1 cellular context compared by ENCODE assay signal in the genomic region with DNA sequence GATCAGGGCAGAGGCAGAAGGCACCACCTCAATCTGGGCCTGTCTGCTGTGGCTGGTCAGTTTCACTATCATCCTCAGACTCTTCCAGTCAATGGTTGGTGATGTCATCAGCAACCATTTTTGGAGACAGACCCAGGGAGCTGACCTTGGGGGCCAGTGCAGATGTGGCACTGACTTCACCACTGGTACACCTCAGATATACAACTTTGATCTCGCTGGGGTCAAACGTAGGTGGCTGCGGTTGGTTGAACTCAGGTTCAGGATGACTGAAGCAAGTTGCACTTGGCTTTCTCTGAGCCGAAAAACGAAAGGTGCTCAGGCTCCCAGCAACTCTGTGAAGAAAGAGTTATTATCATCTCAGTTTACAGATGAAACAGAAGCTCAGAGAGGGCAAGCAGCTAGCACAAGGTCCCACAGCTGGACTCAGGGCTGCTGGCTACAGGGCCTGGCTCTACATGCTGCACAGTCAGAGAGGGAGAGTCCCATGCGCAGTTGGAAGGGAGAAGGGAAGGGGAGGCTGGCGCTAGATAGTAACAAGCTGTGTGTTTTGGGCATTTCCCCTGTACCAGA.
TF ChIP-seq lines count a peak whose summit lies in the region.

No MANE protein-coding gene starts in this region.

TF ChIP-seq in GM12878, 131 proteins besides CTCF, POLR2A, EP300 and RAD21 (continued from another document and continues in another):
- TF ChIP-seq, protein P1, sequence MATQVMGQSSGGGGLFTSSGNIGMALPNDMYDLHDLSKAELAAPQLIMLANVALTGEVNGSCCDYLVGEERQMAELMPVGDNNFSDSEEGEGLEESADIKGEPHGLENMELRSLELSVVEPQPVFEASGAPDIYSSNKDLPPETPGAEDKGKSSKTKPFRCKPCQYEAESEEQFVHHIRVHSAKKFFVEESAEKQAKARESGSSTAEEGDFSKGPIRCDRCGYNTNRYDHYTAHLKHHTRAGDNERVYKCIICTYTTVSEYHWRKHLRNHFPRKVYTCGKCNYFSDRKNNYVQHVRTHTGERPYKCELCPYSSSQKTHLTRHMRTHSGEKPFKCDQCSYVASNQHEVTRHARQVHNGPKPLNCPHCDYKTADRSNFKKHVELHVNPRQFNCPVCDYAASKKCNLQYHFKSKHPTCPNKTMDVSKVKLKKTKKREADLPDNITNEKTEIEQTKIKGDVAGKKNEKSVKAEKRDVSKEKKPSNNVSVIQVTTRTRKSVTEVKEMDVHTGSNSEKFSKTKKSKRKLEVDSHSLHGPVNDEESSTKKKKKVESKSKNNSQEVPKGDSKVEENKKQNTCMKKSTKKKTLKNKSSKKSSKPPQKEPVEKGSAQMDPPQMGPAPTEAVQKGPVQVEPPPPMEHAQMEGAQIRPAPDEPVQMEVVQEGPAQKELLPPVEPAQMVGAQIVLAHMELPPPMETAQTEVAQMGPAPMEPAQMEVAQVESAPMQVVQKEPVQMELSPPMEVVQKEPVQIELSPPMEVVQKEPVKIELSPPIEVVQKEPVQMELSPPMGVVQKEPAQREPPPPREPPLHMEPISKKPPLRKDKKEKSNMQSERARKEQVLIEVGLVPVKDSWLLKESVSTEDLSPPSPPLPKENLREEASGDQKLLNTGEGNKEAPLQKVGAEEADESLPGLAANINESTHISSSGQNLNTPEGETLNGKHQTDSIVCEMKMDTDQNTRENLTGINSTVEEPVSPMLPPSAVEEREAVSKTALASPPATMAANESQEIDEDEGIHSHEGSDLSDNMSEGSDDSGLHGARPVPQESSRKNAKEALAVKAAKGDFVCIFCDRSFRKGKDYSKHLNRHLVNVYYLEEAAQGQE (IDR thresholded peaks at IDR 0.05; ENCODE audit: low read depth, low read length) = 0 out of 2 replicates have a peak, but pooled peaks have one; percentile 3
- peak; percentile 96 for TF ChIP-seq NFIC (IDR thresholded peaks at IDR 0.05; ENCODE audit: low read depth, low read length)
- 0 out of 2 replicates have a peak, but pooled peaks have one; percentile 3 for TF ChIP-seq HCFC1 (IDR thresholded peaks at IDR 0.05; ENCODE audit: low read length)
- TF ChIP-seq MEF2B (IDR thresholded peaks at IDR 0.05; ENCODE audit: partially characterized antibody, poor library complexity, severe bottlenecking) = peak; percentile 87
- TF ChIP-seq, protein P2, sequence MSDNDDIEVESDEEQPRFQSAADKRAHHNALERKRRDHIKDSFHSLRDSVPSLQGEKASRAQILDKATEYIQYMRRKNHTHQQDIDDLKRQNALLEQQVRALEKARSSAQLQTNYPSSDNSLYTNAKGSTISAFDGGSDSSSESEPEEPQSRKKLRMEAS (IDR thresholded peaks at IDR 0.05; ENCODE audit: low read depth, low read length) = no peak
- TF ChIP-seq RBBP5 (conservative IDR thresholded peaks at IDR 0.05) = no peak
- peak; percentile 69; the same call in 1 of the 2 replicates for TF ChIP-seq RCOR1 (conservative IDR thresholded peaks at IDR 0.05; ENCODE audit: low read depth, low read length)
- peak; percentile 80; the same call in 1 of the 2 replicates for TF ChIP-seq MEF2A (IDR thresholded peaks at IDR 0.05; ENCODE audit: insufficient read depth, low read depth, low read length)
- TF ChIP-seq, protein P3, sequence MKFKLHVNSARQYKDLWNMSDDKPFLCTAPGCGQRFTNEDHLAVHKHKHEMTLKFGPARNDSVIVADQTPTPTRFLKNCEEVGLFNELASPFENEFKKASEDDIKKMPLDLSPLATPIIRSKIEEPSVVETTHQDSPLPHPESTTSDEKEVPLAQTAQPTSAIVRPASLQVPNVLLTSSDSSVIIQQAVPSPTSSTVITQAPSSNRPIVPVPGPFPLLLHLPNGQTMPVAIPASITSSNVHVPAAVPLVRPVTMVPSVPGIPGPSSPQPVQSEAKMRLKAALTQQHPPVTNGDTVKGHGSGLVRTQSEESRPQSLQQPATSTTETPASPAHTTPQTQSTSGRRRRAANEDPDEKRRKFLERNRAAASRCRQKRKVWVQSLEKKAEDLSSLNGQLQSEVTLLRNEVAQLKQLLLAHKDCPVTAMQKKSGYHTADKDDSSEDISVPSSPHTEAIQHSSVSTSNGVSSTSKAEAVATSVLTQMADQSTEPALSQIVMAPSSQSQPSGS (IDR thresholded peaks at IDR 0.05; ENCODE audit: low read length) = peak; percentile 99
- TF ChIP-seq PAX8 (IDR thresholded peaks at IDR 0.05) = peak; percentile 74; the same call in 1 of the 2 replicates
- peak; percentile 8 for TF ChIP-seq KLF5 (IDR thresholded peaks at IDR 0.05; ENCODE audit: partially characterized antibody)
- TF ChIP-seq IRF4 (IDR thresholded peaks at IDR 0.05; ENCODE audit: low read depth, low read length) = peak; percentile 73; the same call in 1 of the 2 replicates
- TF ChIP-seq TCF3 (IDR thresholded peaks at IDR 0.05; ENCODE audit: borderline replicate concordance, insufficient read depth, low read depth, low read length) = 0 out of 2 replicates have a peak, but pooled peaks have one; percentile 53
- TF ChIP-seq ZZZ3 (IDR thresholded peaks at IDR 0.05; ENCODE audit: control insufficient read depth, insufficient read length, low read depth) = no peak
- TF ChIP-seq ETV6 (conservative IDR thresholded peaks at IDR 0.05 in 1 of 2, IDR thresholded peaks at IDR 0.05 in 1 of 2; ENCODE audit: borderline replicate concordance in 1 of 2, low read depth in 1 of 2) = peak in 1 of 2 experiments; percentile 82; a peak in 2 of 4 replicates
- TF ChIP-seq, protein P4, sequence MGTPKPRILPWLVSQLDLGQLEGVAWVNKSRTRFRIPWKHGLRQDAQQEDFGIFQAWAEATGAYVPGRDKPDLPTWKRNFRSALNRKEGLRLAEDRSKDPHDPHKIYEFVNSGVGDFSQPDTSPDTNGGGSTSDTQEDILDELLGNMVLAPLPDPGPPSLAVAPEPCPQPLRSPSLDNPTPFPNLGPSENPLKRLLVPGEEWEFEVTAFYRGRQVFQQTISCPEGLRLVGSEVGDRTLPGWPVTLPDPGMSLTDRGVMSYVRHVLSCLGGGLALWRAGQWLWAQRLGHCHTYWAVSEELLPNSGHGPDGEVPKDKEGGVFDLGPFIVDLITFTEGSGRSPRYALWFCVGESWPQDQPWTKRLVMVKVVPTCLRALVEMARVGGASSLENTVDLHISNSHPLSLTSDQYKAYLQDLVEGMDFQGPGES (IDR thresholded peaks at IDR 0.05) = no peak
- TF ChIP-seq, protein P5, sequence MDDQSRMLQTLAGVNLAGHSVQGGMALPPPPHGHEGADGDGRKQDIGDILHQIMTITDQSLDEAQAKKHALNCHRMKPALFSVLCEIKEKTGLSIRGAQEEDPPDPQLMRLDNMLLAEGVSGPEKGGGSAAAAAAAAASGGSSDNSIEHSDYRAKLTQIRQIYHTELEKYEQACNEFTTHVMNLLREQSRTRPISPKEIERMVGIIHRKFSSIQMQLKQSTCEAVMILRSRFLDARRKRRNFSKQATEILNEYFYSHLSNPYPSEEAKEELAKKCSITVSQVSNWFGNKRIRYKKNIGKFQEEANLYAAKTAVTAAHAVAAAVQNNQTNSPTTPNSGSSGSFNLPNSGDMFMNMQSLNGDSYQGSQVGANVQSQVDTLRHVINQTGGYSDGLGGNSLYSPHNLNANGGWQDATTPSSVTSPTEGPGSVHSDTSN (IDR thresholded peaks at IDR 0.05; ENCODE audit: insufficient replicate concordance, low read depth, low read length) = no peak
- TF ChIP-seq EZH2 (IDR thresholded peaks at IDR 0.05; ENCODE audit: borderline replicate concordance, control insufficient read depth, low read depth, low read length) = no peak
- TF ChIP-seq, protein P6, sequence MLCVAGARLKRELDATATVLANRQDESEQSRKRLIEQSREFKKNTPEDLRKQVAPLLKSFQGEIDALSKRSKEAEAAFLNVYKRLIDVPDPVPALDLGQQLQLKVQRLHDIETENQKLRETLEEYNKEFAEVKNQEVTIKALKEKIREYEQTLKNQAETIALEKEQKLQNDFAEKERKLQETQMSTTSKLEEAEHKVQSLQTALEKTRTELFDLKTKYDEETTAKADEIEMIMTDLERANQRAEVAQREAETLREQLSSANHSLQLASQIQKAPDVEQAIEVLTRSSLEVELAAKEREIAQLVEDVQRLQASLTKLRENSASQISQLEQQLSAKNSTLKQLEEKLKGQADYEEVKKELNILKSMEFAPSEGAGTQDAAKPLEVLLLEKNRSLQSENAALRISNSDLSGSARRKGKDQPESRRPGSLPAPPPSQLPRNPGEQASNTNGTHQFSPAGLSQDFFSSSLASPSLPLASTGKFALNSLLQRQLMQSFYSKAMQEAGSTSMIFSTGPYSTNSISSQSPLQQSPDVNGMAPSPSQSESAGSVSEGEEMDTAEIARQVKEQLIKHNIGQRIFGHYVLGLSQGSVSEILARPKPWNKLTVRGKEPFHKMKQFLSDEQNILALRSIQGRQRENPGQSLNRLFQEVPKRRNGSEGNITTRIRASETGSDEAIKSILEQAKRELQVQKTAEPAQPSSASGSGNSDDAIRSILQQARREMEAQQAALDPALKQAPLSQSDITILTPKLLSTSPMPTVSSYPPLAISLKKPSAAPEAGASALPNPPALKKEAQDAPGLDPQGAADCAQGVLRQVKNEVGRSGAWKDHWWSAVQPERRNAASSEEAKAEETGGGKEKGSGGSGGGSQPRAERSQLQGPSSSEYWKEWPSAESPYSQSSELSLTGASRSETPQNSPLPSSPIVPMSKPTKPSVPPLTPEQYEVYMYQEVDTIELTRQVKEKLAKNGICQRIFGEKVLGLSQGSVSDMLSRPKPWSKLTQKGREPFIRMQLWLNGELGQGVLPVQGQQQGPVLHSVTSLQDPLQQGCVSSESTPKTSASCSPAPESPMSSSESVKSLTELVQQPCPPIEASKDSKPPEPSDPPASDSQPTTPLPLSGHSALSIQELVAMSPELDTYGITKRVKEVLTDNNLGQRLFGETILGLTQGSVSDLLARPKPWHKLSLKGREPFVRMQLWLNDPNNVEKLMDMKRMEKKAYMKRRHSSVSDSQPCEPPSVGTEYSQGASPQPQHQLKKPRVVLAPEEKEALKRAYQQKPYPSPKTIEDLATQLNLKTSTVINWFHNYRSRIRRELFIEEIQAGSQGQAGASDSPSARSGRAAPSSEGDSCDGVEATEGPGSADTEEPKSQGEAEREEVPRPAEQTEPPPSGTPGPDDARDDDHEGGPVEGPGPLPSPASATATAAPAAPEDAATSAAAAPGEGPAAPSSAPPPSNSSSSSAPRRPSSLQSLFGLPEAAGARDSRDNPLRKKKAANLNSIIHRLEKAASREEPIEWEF (IDR thresholded peaks at IDR 0.05; ENCODE audit: insufficient replicate concordance, low read depth, low read length) = no peak
- no peak for TF ChIP-seq SMAD1 (IDR thresholded peaks at IDR 0.05; ENCODE audit: low read depth, partially characterized antibody)
- TF ChIP-seq NR2C1 (IDR thresholded peaks at IDR 0.05) = peak; percentile 75
- TF ChIP-seq SMC3 (IDR thresholded peaks at IDR 0.05; ENCODE audit: borderline replicate concordance, low read length) = peak; percentile 7; the same call in 1 of the 2 replicates
- peak in 1 of 2 experiments; percentile 85; a peak in 1 of 4 replicates for TF ChIP-seq CEBPB (IDR thresholded peaks at IDR 0.05; ENCODE audit: borderline replicate concordance in 1 of 2, low read depth in 2 of 2, low read length in 2 of 2)
- TF ChIP-seq, protein P7, sequence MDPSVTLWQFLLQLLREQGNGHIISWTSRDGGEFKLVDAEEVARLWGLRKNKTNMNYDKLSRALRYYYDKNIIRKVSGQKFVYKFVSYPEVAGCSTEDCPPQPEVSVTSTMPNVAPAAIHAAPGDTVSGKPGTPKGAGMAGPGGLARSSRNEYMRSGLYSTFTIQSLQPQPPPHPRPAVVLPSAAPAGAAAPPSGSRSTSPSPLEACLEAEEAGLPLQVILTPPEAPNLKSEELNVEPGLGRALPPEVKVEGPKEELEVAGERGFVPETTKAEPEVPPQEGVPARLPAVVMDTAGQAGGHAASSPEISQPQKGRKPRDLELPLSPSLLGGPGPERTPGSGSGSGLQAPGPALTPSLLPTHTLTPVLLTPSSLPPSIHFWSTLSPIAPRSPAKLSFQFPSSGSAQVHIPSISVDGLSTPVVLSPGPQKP (IDR thresholded peaks at IDR 0.05; ENCODE audit: low read depth, low read length) = no peak
- TF ChIP-seq, protein P8, sequence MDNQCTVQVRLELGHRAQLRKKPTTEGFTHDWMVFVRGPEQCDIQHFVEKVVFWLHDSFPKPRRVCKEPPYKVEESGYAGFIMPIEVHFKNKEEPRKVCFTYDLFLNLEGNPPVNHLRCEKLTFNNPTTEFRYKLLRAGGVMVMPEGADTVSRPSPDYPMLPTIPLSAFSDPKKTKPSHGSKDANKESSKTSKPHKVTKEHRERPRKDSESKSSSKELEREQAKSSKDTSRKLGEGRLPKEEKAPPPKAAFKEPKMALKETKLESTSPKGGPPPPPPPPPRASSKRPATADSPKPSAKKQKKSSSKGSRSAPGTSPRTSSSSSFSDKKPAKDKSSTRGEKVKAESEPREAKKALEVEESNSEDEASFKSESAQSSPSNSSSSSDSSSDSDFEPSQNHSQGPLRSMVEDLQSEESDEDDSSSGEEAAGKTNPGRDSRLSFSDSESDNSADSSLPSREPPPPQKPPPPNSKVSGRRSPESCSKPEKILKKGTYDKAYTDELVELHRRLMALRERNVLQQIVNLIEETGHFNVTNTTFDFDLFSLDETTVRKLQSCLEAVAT (IDR thresholded peaks at IDR 0.05) = peak; percentile 84
- no peak for TF ChIP-seq ASH2L (IDR thresholded peaks at IDR 0.05; ENCODE audit: borderline replicate concordance, low read depth)
- peak; percentile 65 to 86; a peak in 3 of 4 replicates for TF ChIP-seq BHLHE40 (IDR thresholded peaks at IDR 0.05; ENCODE audit: borderline replicate concordance in 1 of 2, low read depth in 2 of 2, low read length in 1 of 2)
- peak; percentile 92; the same call in 1 of the 2 replicates for TF ChIP-seq ESRRA (IDR thresholded peaks at IDR 0.05; ENCODE audit: low read length)
- TF ChIP-seq, protein P9, sequence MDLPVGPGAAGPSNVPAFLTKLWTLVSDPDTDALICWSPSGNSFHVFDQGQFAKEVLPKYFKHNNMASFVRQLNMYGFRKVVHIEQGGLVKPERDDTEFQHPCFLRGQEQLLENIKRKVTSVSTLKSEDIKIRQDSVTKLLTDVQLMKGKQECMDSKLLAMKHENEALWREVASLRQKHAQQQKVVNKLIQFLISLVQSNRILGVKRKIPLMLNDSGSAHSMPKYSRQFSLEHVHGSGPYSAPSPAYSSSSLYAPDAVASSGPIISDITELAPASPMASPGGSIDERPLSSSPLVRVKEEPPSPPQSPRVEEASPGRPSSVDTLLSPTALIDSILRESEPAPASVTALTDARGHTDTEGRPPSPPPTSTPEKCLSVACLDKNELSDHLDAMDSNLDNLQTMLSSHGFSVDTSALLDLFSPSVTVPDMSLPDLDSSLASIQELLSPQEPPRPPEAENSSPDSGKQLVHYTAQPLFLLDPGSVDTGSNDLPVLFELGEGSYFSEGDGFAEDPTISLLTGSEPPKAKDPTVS (IDR thresholded peaks at IDR 0.05; ENCODE audit: low read depth, low read length) = no peak
- TF ChIP-seq, protein P10, sequence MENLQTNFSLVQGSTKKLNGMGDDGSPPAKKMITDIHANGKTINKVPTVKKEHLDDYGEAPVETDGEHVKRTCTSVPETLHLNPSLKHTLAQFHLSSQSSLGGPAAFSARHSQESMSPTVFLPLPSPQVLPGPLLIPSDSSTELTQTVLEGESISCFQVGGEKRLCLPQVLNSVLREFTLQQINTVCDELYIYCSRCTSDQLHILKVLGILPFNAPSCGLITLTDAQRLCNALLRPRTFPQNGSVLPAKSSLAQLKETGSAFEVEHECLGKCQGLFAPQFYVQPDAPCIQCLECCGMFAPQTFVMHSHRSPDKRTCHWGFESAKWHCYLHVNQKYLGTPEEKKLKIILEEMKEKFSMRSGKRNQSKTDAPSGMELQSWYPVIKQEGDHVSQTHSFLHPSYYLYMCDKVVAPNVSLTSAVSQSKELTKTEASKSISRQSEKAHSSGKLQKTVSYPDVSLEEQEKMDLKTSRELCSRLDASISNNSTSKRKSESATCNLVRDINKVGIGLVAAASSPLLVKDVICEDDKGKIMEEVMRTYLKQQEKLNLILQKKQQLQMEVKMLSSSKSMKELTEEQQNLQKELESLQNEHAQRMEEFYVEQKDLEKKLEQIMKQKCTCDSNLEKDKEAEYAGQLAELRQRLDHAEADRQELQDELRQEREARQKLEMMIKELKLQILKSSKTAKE (IDR thresholded peaks at IDR 0.05; ENCODE audit: low read depth, poor library complexity, severe bottlenecking) = peak; percentile 99
- TF ChIP-seq GABPA (IDR thresholded peaks at IDR 0.05; ENCODE audit: low read depth) = peak; percentile 39; the same call in 1 of the 2 replicates
- peak; percentile 88 for TF ChIP-seq CBX5 (IDR thresholded peaks at IDR 0.05; ENCODE audit: low read depth)
- peak; percentile 85 for TF ChIP-seq BCL11A (IDR thresholded peaks at IDR 0.05; ENCODE audit: low read depth, low read length)
